ENCODE assay signal across 10 cellular contexts in the genomic region with DNA sequence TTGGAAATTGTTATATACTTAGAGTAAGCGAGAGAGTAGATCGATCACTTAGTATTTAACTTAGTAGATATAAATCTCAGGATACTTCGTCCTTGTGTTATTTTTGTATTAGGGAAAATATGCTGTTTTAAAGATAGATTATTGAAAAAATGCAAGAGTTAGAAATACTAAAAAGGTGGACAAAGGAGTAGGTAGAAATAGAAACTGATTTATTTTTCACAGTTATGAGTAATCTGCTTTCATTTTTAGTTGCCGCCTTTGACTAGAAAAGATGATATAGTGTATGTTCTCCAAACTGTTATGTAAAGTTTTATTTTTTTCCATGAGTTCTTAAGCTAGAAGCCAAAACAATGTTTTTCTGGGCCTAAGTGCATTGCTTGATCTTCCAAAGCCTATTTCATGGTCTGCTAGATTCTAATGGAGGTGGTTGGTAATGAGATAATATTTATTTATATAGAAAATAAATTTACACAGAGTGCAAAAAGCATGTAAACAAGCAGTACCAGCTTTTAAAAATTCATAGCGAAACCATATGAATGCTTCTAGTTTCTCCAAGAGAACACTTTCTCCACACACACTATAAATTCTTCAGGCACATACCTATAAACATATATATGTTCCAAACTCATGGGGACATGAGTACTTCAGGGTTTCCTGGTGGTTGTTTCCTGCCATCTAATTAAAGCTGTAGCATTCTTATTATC.
DNase-seq lines count a peak whose midpoint lies in the region; ATAC-seq lines count a peak whose summit lies in the region.
"Had no signal": no experiment of that assay in that cellular context is flagged by ENCODE, and none has a peak within 500 bp of the region (broad histone marks: within the 10 kb centered on the region; RNA-seq: fewer than 3 reads in every experiment).

No MANE protein-coding gene starts in this region.

- H3K9me3 ChIP-seq in skeletal muscle satellite cell (replicated peaks; ENCODE audit: low read length) = no peaks in the 10 kb centered on the region

- ATAC-seq in GM19023 (IDR thresholded peaks at IDR 0.05; ENCODE audit: unreplicated experiment) (peak; percentile 42), GM21737 (IDR thresholded peaks at IDR 0.05; ENCODE audit: unreplicated experiment) (peak; percentile 63), HG03442 (IDR thresholded peaks at IDR 0.05; ENCODE audit: unreplicated experiment) (peak; percentile 78)
- ATAC-seq: Panc1 had no signal

- DNase-seq in NCI-H524 (lab: John Stamatoyannopoulos, UW) = no peak
- DNase-seq in AML-193 (lab: John Stamatoyannopoulos, UW) = no peak
- DNase-seq in stimulated activated CD4-positive, alpha-beta T cell treated with anti-CD3 and anti-CD28 coated beads, Interleukin-2, amount 100 ng/mL, for 48 hours = no peak
- DNase-seq: activated CD4-positive, alpha-beta T cell treated with anti-CD3 and anti-CD28 coated beads, Interleukin-2, amount 10 ng/mL, durations not matched to agents 24 days and 14 days; IMR-90 had no signal

- H3K4me1 ChIP-seq in skeletal muscle satellite cell (ENCODE audit: control insufficient read depth, insufficient read depth, low read length) = peaks cover 9% of the 10 kb centered on the region

- peak overlapping the region; percentile 47 for H3K4me2 ChIP-seq in skeletal muscle satellite cell (ENCODE audit: low read length)

- H3K27me3 ChIP-seq in skeletal muscle satellite cell (ENCODE audit: control insufficient read depth, insufficient read depth, low read length) = no peaks in the 10 kb centered on the region

- no peaks in the 10 kb centered on the region for H3K36me3 ChIP-seq in skeletal muscle satellite cell (ENCODE audit: insufficient read depth, low read length)

- no peak overlapping the region for H3K9ac ChIP-seq in skeletal muscle satellite cell (ENCODE audit: low read depth, low read length)

- no peak overlapping the region for H3K4me3 ChIP-seq in skeletal muscle satellite cell (ENCODE audit: low read length)
